8 cellular contexts compared by ENCODE assay signal in the genomic region with DNA sequence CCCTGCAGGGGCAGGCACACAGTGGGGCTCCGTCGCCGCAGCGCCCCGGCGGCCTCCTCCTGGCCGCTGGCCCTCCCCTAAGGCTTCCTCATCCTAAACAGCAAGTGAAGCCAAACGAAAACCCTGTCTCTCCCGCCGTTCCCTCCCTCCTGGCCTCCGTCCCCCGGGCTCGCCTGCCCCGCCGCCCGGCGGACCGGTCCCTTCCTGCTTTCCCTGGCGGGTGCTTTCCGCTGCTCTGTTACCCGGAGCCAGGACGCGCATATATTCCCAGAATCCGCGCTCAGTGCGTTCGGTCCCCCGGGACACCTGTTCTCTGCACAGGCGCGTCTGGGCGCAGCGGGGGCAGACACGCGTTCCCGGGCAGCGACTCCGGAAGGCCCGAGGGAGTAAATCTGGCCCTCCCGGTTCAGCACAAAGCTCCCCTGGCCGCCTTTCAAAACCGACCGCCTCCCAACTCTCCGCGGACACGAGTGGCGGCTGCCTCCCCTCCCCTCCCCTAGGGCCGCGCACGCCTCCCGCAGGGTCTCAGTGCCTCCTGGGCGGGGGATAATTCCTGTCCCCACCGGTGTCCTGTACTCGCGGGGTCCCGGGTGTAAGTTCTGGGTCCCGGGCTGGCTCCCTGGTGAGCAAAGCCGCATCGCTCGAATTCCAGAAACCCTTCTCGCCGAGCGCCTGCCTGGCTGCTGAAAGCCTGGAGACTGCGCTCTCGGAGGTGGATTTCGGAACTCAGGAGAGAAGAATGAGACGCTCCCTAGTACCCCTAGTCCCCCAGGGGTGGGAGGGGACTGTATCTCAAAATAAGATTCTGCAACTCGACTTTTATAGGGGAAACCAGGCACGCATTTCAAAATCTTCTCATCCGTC. TPM values are rescaled to one million over a fixed set of nuclear protein-coding genes. Genes with fewer than 3 reads are reported as not detected.
A peak's percentile ranks its signal among the peaks of the same experiment; 100 is the strongest.
DNase-seq lines count a peak whose midpoint lies in the region; ATAC-seq and TF ChIP-seq lines count a peak whose summit lies in the region.

No MANE protein-coding gene starts in this region.

- DNase-seq in G401 (ENCODE audit: low spot score) (peak; percentile 44), activated B cell treated with CpG ODN at 0.5 μM for 24 hours (no peak), retinal pigment epithelial cell (ENCODE audit: low read depth) (no peak), NCI-H510A (lab: John Stamatoyannopoulos, UW) (no peak), DMS114 treated with DMSO at 0.1 percent for 48 hours (lab: John Stamatoyannopoulos, UW; ENCODE audit: unreplicated experiment) (no peak)
- no peak for DNase-seq in stimulated activated CD4-positive, alpha-beta T cell treated with anti-CD3 and anti-CD28 coated beads, Interleukin-2, amount 100 ng/mL, for 48 hours

- POLR2A ChIA-PET in activated B cell treated with CpG ODN at 0.5 μM for 24 hours (lab: Charles Lee), result no interaction called here

- H3K9ac ChIP-seq in iPS-18a (ENCODE audit: low read length), result no peak overlapping the region

- H3K36me3 Mint-ChIP-seq in activated B cell treated with CpG ODN at 0.5 μM for 24 hours (ENCODE audit: low read depth), result no peaks in the 10 kb centered on the region

- no peak overlapping the region for H3K27ac ChIP-seq in iPS-18a (ENCODE audit: low read length)

- in situ Hi-C loops in G401 (cut with HindIII; ENCODE audit: low sequenced_read_pairs), result no loop called here

- no peaks in the 10 kb centered on the region for H3K9me3 ChIP-seq in iPS-18a (ENCODE audit: control insufficient read depth, low read depth, low read length)

- H3K36me3 ChIP-seq in iPS-18a (ENCODE audit: control insufficient read depth, low read depth, low read length), result no peaks in the 10 kb centered on the region

- H3K27me3 ChIP-seq in iPS-18a (ENCODE audit: control insufficient read depth, insufficient read depth, low read length), result peaks cover 38% of the 10 kb centered on the region

- H3K9me3 Mint-ChIP-seq in activated B cell treated with CpG ODN at 0.5 μM for 24 hours, result no peaks in the 10 kb centered on the region

- peak overlapping the region; percentile 58 for H3K4me3 ChIP-seq in iPS-18a (ENCODE audit: low read length)
- peak overlapping the region; percentile 29 for H3K4me3 ChIP-seq in retinal pigment epithelial cell (ENCODE audit: low read length)

- no peak for TF ChIP-seq CTCF in activated B cell treated with CpG ODN at 0.5 μM for 24 hours (IDR thresholded peaks at IDR 0.05)
- TF ChIP-seq CTCF in retinal pigment epithelial cell (conservative IDR thresholded peaks at IDR 0.05; ENCODE audit: low read depth, low read length), result no peak

- H3K4me1 ChIP-seq in iPS-18a (ENCODE audit: control insufficient read depth, low read depth, low read length), result peaks cover 3% of the 10 kb centered on the region

- ATAC-seq in activated B cell treated with CpG ODN at 0.5 μM for 24 hours (ENCODE audit: low read depth), result no peak
- ATAC-seq in HG02884 (IDR thresholded peaks at IDR 0.05; ENCODE audit: unreplicated experiment), result no peak

- intact Hi-C loops in activated B cell treated with CpG ODN at 0.5 μM for 24 hours (cut with micrococcal nuclease), result no loop called here

- peaks cover 3% of the 10 kb centered on the region for H3K4me1 Mint-ChIP-seq in activated B cell treated with CpG ODN at 0.5 μM for 24 hours

- H3K4me3 Mint-ChIP-seq in activated B cell treated with CpG ODN at 0.5 μM for 24 hours, result peak overlapping the region; percentile 38

- peaks cover 54% of the 10 kb centered on the region for H3K27me3 Mint-ChIP-seq in activated B cell treated with CpG ODN at 0.5 μM for 24 hours

- H3K27ac Mint-ChIP-seq in activated B cell treated with CpG ODN at 0.5 μM for 24 hours, result no peak overlapping the region

- CTCF ChIA-PET in activated B cell treated with CpG ODN at 0.5 μM for 24 hours (lab: Charles Lee), result no interaction called here

RNA-seq across cellular contexts. Expression of a gene that starts 21.4 kb away (rescaled TPM):
- 10.6 and 14.4 TPM in 2 replicates for total RNA-seq in G401 (2014; rRNA removed; shearing (Covaris generic))
- total RNA-seq in activated B cell treated with CpG ODN at 0.5 μM for 24 hours, result 1.6 and 1.8 TPM in 2 replicates

RNA-seq across cellular contexts. Expression of a gene that starts 42.8 kb away (rescaled TPM):
- total RNA-seq in G401 (2014; rRNA removed; shearing (Covaris generic)), result 14.3 and 25.3 TPM in 2 replicates
- total RNA-seq in activated B cell treated with CpG ODN at 0.5 μM for 24 hours, result 3.0 and 3.1 TPM in 2 replicates

RNA-seq across cellular contexts. Expression of a gene that starts 48.1 kb away (rescaled TPM):
- 220 and 224 TPM in 2 replicates for total RNA-seq in G401 (2014; rRNA removed; shearing (Covaris generic))
- total RNA-seq in activated B cell treated with CpG ODN at 0.5 μM for 24 hours, result 72.8 and 80.8 TPM in 2 replicates
